ENCODE assay signal across 8 cellular contexts in the genomic region with DNA sequence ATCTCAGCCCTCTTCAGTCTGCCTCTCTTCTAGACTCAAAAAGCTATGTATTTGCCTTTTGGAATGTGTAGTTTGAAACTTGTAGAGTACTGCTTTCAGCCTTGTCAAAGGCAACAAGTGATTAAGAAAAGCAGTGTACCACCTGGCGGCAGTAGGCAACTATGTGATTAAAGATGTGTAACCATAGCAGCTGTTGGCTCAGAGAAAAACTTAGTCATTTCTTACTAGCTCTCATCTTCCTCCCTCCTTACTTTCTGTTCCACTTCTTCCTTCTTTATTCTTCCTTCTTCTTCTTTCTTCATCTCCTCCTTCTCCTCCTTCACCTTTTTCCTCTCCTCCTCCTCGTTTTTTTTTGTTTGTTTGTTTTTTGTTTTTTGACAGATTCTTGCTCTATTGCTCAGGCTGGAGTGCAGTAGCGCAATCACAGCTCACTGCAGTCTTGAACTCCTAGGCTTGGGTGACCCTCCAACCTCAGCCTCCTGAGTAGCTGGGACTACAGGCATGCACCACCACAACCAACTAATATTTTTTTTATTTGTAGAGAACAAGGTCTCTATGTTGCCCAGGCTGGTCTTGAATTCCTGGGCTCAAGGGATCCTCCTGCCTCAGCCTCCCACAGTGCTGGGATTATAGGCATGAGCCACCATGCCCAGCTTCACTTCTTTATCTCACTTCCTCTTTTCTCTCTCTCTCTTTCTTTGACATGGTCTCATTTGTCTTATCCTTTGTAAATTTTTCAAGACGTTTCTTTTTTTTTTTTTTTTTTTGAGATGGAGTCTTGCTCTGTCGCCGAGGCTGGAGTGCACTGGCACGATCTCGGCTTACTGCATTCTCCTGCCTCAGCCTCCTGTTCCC. TPM values are rescaled to one million over a fixed set of nuclear protein-coding genes. Genes with fewer than 3 reads are reported as not detected.
DNase-seq lines count a peak whose midpoint lies in the region; ATAC-seq, FAIRE-seq and TF ChIP-seq lines count a peak whose summit lies in the region.

No MANE protein-coding gene starts in this region.

- H3K36me3 ChIP-seq in bronchial epithelial cell (ENCODE audit: control insufficient read depth, insufficient read depth, low read length) (no peaks in the 10 kb centered on the region), ascending aorta (peaks cover 4 to 10% of the 10 kb centered on the region in 2 donors)

- H3K27me3 ChIP-seq in bronchial epithelial cell (ENCODE audit: control insufficient read depth, insufficient read depth, low read length) (no peaks in the 10 kb centered on the region), ascending aorta (no peaks in the 10 kb centered on the region)

- H3K9me3 ChIP-seq in ascending aorta, result no peaks in the 10 kb centered on the region

- no peak for FAIRE-seq in bronchial epithelial cell (lab: Jason Lieb, UNC)

- no peak overlapping the region for H3K27ac ChIP-seq in ascending aorta

- peak; percentile 96 for ATAC-seq in GM18505 (IDR thresholded peaks at IDR 0.05; ENCODE audit: unreplicated experiment)
- peak; percentile 99 for ATAC-seq in HG02759 (IDR thresholded peaks at IDR 0.05; ENCODE audit: unreplicated experiment)

- TF ChIP-seq POLR2A in GM18505 (IDR thresholded peaks at IDR 0.05; ENCODE audit: borderline replicate concordance, extremely low read depth, insufficient read depth, insufficient read length), result no peak

- intact Hi-C loops in ascending aorta (cut with DNase I), result no loop called here

- no peak overlapping the region for H3K4me3 ChIP-seq in bronchial epithelial cell (ENCODE audit: low read depth, low read length)
- no peak overlapping the region for H3K4me3 ChIP-seq in ascending aorta

- TF ChIP-seq CTCF in bronchial epithelial cell (IDR thresholded peaks at IDR 0.05; ENCODE audit: insufficient read depth, low read length, severe bottlenecking) (peak; percentile 35), ascending aorta (IDR thresholded peaks at IDR 0.05) (no peak)

- DNase-seq in 8988T (peak; percentile 12), NCI-H82 treated with DMSO at 0.1 percent for 48 hours (lab: John Stamatoyannopoulos, UW; ENCODE audit: unreplicated experiment) (peak; percentile 8), bronchial epithelial cell (ENCODE audit: low read depth) (peak; percentile 60), ascending aorta (ENCODE audit: low spot score in 2 of 2) (no peak), DMS53 treated with DMSO at 0.1 percent for 48 hours (lab: John Stamatoyannopoulos, UW; ENCODE audit: unreplicated experiment) (no peak)
- peak; percentile 2 to 8 for DNase-seq in stimulated activated CD4-positive, alpha-beta T cell treated with anti-CD3 and anti-CD28 coated beads, Interleukin-15, amount 100 ng/mL, for 48 hours (ENCODE audit: low read depth in 2 of 2)

- H3K4me1 ChIP-seq in ascending aorta, result no peaks in the 10 kb centered on the region

RNA-seq across cellular contexts. Expression of a gene that starts 32.6 kb away (rescaled TPM):
- total RNA-seq in bronchial epithelial cell (5.9 and 7.1 TPM in 2 replicates), ascending aorta (3.5 TPM)

RNA-seq across cellular contexts. Expression of a gene that starts 32.8 kb away (rescaled TPM):
- total RNA-seq in bronchial epithelial cell (12.3 and 13.7 TPM in 2 replicates), ascending aorta (26.3 TPM)

Comparison
In these comparisons a context has a peak if more than half of its experiments do, and no peak if none do; other contexts are left out.
1. DNase-seq: peak in 8988T (single experiment), NCI-H82 treated with DMSO at 0.1 percent for 48 hours (single experiment), bronchial epithelial cell (single experiment) and stimulated activated CD4-positive, alpha-beta T cell treated with anti-CD3 and anti-CD28 coated beads, Interleukin-15, amount 100 ng/mL, for 48 hours (2 of 2); none in ascending aorta (0 of 2) and DMS53 treated with DMSO at 0.1 percent for 48 hours (single experiment).